In the genomic region with DNA sequence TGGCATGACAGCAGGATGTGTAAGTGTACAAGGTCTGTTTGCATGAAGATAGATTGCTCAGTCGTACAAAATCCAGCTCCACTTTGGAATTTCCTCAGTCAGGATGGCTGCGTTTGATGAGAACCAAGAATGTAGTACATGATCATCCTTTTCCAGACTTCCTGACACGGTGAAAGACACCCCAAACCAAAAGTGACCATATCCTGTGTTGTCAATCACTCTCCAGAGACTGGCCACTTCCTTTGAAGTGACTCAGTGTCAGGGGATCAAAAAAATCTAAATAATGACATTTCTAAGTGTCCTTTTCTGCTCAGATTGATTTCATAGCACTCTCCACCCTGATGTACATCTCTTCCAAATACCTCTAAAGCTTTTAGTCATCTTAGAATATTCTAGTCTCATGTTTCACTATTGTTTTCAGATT, we compare ENCODE assay signal across 21 cellular contexts.
DNase-seq lines count a peak whose midpoint lies in the region; ATAC-seq and TF ChIP-seq lines count a peak whose summit lies in the region.
"Had no signal": no experiment of that assay in that cellular context is flagged by ENCODE, and none has a peak within 500 bp of the region (broad histone marks: within the 10 kb centered on the region; RNA-seq: fewer than 3 reads in every experiment).

No MANE protein-coding gene starts in this region.

- no CpG with 5 or more reads among the region's 3 CpGs for WGBS in neuronal stem cell (ENCODE audit: extremely low coverage in 2 of 2, insufficient read length in 2 of 2, insufficient replicate concordance in 1 of 2), 2 donors
- 53 to 67% methylated on average over 3 of the region's 3 CpGs for WGBS in thyroid gland, 2 donors

- H2BK15ac ChIP-seq in neuronal stem cell (ENCODE audit: low read length): no peak overlapping the region

- H3K14ac ChIP-seq in neuronal stem cell (ENCODE audit: low read length): no peak overlapping the region

- no peak overlapping the region for H3K18ac ChIP-seq in neuronal stem cell (ENCODE audit: low read length)

- no peak overlapping the region for H4K8ac ChIP-seq in neuronal stem cell (ENCODE audit: low read depth, low read length)

- H3K4me1 ChIP-seq in neuronal stem cell (ENCODE audit: control insufficient read depth in 2 of 2, insufficient read depth in 1 of 2, low read depth in 1 of 2, low read length in 2 of 2): peaks cover 0 to 5% of the 10 kb centered on the region in 2 donors
- no peaks in the 10 kb centered on the region for H3K4me1 ChIP-seq in thyroid gland

- H3K27ac ChIP-seq in VCaP (peak overlapping the region; percentile 80), neuronal stem cell (replicated peaks; ENCODE audit: low read length) (no peak overlapping the region), thyroid gland (no peak overlapping the region)
- H3K27ac ChIP-seq: neutrophil had no signal

- intact Hi-C loops in thyroid gland (cut with DNase I): no loop called here

- H3K4ac ChIP-seq in neuronal stem cell (ENCODE audit: low read length): no peak overlapping the region

- H3K79me1 ChIP-seq in neuronal stem cell (ENCODE audit: low read depth, low read length): no peaks in the 10 kb centered on the region

- no peak overlapping the region for H4K91ac ChIP-seq in neuronal stem cell (ENCODE audit: low read depth, low read length, poor library complexity)

- H2BK120ac ChIP-seq in neuronal stem cell (ENCODE audit: low read depth, low read length): no peak overlapping the region

- H3K36me3 ChIP-seq in neuronal stem cell (replicated peaks in 1 of 2; ENCODE audit: control insufficient read depth in 2 of 2, insufficient read depth in 2 of 2, low read length in 2 of 2) (no peaks in the 10 kb centered on the region), thyroid gland (no peaks in the 10 kb centered on the region)
- H3K36me3 ChIP-seq: left lung, neutrophil had no signal

- no peak overlapping the region for H3K4me2 ChIP-seq in neuronal stem cell (ENCODE audit: insufficient read depth, low read length, poor library complexity, severe bottlenecking)

- H2AFZ ChIP-seq in neuronal stem cell (ENCODE audit: low read length): peak overlapping the region; percentile 65

- H3K27me3 ChIP-seq in neuronal stem cell (ENCODE audit: control insufficient read depth in 3 of 3, insufficient read depth in 3 of 3, low read depth in 1 of 3, low read length in 3 of 3) (no peaks in the 10 kb centered on the region), thyroid gland (no peaks in the 10 kb centered on the region)
- H3K27me3 ChIP-seq: dorsolateral prefrontal cortex, left lung, neutrophil had no signal

- TF ChIP-seq CTCF in VCaP (conservative IDR thresholded peaks at IDR 0.05) (no peak), thyroid gland (IDR thresholded peaks at IDR 0.05) (no peak)

- DNase-seq in Daoy (ENCODE audit: low read depth) (peak; percentile 14), HT1080 (ENCODE audit: low read depth) (peak; percentile 68), neuronal stem cell (ENCODE audit: low spot score) (no peak), AG08396 (ENCODE audit: low spot score) (no peak), NCI-H510A treated with DMSO at 0.1 percent for 48 hours (lab: John Stamatoyannopoulos, UW) (no peak), thyroid gland (no peak)
- DNase-seq: activated naive CD8-positive, alpha-beta T cell treated with anti-CD3 and anti-CD28 coated beads, Interleukin-2, amount 10 ng/mL, durations not matched to agents 7 days and 5 days; dorsolateral prefrontal cortex; erythroblast; H9; left lung; NCI-H1417; NCI-H2171; OCI-M1; stimulated activated CD4-positive, alpha-beta T cell treated with anti-CD3 and anti-CD28 coated beads, Interleukin-15, amount 100 ng/mL, for 24 hours; T-helper 9 cell had no signal

- no peak overlapping the region for H2BK12ac ChIP-seq in neuronal stem cell (ENCODE audit: low read length)

- ATAC-seq in HG02852 (IDR thresholded peaks at IDR 0.05; ENCODE audit: unreplicated experiment): no peak
- ATAC-seq: activated CD4-positive, CD25-positive, alpha-beta regulatory T cell treated with anti-CD3 and anti-CD28 coated beads, Interleukin-2, amount 50 U/mL, for 24 hours; activated T-helper 17 cell treated with anti-CD3 and anti-CD28 coated beads, Interleukin-2, amount 50 U/mL, for 72 hours; left lung had no signal

- H2BK5ac ChIP-seq in neuronal stem cell (ENCODE audit: low read length): no peak overlapping the region

- no peak overlapping the region for H3K23ac ChIP-seq in neuronal stem cell (ENCODE audit: low read depth, low read length, poor library complexity)

- H3K4me3 ChIP-seq in neuronal stem cell (ENCODE audit: low read length in 2 of 2) (no peak overlapping the region), thyroid gland (replicated peaks in 1 of 3) (no peak overlapping the region)
- H3K4me3 ChIP-seq: dorsolateral prefrontal cortex, left lung had no signal

- H2AK5ac ChIP-seq in neuronal stem cell (ENCODE audit: low read depth, low read length): no peak overlapping the region

- no peaks in the 10 kb centered on the region for H3K9me3 ChIP-seq in neuronal stem cell (replicated peaks in 1 of 2; ENCODE audit: control insufficient read depth in 2 of 2, insufficient read depth in 1 of 2, low read depth in 1 of 2, low read length in 2 of 2)
- no peaks in the 10 kb centered on the region for H3K9me3 ChIP-seq in thyroid gland
- H3K9me3 ChIP-seq: left lung, neutrophil had no signal

- no peak for TF ChIP-seq POLR2A in thyroid gland (IDR thresholded peaks at IDR 0.05)

- H3K9ac ChIP-seq in neuronal stem cell (ENCODE audit: low read depth, low read length, poor library complexity): no peak overlapping the region

Comparison
In these comparisons a context has a peak if more than half of its experiments do, and no peak if none do; other contexts are left out.
1. DNase-seq: peak in Daoy (single experiment) and HT1080 (single experiment); none in neuronal stem cell (single experiment), AG08396 (single experiment), NCI-H510A treated with DMSO at 0.1 percent for 48 hours (single experiment) and thyroid gland (0 of 2).